Comparison of ENCODE assay signal across 25 cellular contexts in genomic region chr19:1461862-1462261, GRCh38.
"Had no signal": no experiment of that assay in that cellular context is flagged by ENCODE, and none has a peak within 500 bp of the region (broad histone marks: within the 10 kb centered on the region; RNA-seq: fewer than 3 reads in every experiment).

No MANE protein-coding gene starts in this region.

- ATAC-seq: left colon; left lung; naive thymus-derived CD4-positive, alpha-beta T cell; natural killer cell treated with Interleukin-12 subunit alpha and Interleukin-12 subunit beta and Interleukin-15 and Interleukin-18, amount 100 ng/mL, for 72 hours; right lobe of liver; stimulated activated memory B cell treated with anti-CD40 and anti-IgM and Interleukin-4, amounts not matched to agents 10 μg/mL and 1 μg/mL and 100 μg/mL, for 72 hours; stimulated activated naive CD8-positive, alpha-beta T cell treated with anti-CD3 and anti-CD28 coated beads, Interleukin-15, amount 100 ng/mL, for 72 hours had no signal

- H3K9me3 ChIP-seq: left lung, ovary, right atrium auricular region, right lobe of liver, tibial nerve, uterus had no signal

- H3K36me3 ChIP-seq: ovary, right atrium auricular region, right lobe of liver, uterus had no signal

- H3K27ac Mint-ChIP-seq: immature natural killer cell; mesothelial cell of epicardium; naive thymus-derived CD4-positive, alpha-beta T cell; natural killer cell treated with Interleukin-12 subunit alpha and Interleukin-12 subunit beta and Interleukin-15 and Interleukin-18, amount 100 ng/mL, for 72 hours; progenitor cell of endocrine pancreas; stimulated activated memory B cell treated with anti-CD40 and anti-IgM and Interleukin-4, amounts not matched to agents 10 μg/mL and 1 μg/mL and 100 μg/mL, for 72 hours; stimulated activated naive CD8-positive, alpha-beta T cell treated with anti-CD3 and anti-CD28 coated beads, Interleukin-15, amount 100 ng/mL, for 72 hours; type B pancreatic cell had no signal

- H3K9me3 Mint-ChIP-seq: mesothelial cell of epicardium; natural killer cell treated with Interleukin-12 subunit alpha and Interleukin-12 subunit beta and Interleukin-15 and Interleukin-18, amount 100 ng/mL, for 72 hours; stimulated activated memory B cell treated with anti-CD40 and anti-IgM and Interleukin-4, amounts not matched to agents 10 μg/mL and 1 μg/mL and 100 μg/mL, for 72 hours; stimulated activated naive CD8-positive, alpha-beta T cell treated with anti-CD3 and anti-CD28 coated beads, Interleukin-15, amount 100 ng/mL, for 72 hours; type B pancreatic cell had no signal

- H3K4me3 ChIP-seq: left lung, lung, ovary, right atrium auricular region, right lobe of liver, smooth muscle cell, tibial nerve, uterus had no signal

- H3K36me3 Mint-ChIP-seq: immature natural killer cell; mesothelial cell of epicardium; natural killer cell treated with Interleukin-12 subunit alpha and Interleukin-12 subunit beta and Interleukin-15 and Interleukin-18, amount 100 ng/mL, for 72 hours; type B pancreatic cell had no signal

- DNase-seq: hypothalamus; immature natural killer cell; kidney; mesendoderm; naive thymus-derived CD4-positive, alpha-beta T cell; ovary; stimulated activated CD4-positive, alpha-beta T cell treated with anti-CD3 and anti-CD28 coated beads, Interleukin-1b, Interleukin-23, amount 100 ng/mL, for 48 hours; stimulated activated CD4-positive, alpha-beta T cell treated with anti-CD3 and anti-CD28 coated beads, Interleukin-2, amount 100 ng/mL, for 48 hours; stimulated activated CD4-positive, alpha-beta T cell treated with anti-CD3 and anti-CD28 coated beads, Interleukin-4, amount 100 ng/mL, for 4 hours; stimulated activated CD8-positive, alpha-beta memory T cell treated with anti-CD3 and anti-CD28 coated beads, Interleukin-4, amount 100 ng/mL, for 48 hours; stimulated activated naive CD4-positive, alpha-beta T cell treated with Interleukin-2 at 50 U/mL for 16 hours; stimulated activated naive CD8-positive, alpha-beta T cell treated with anti-CD3 and anti-CD28 coated beads, Interleukin-15, amount 100 ng/mL, for 72 hours; uterus had no signal

- H3K4me3 Mint-ChIP-seq: immature natural killer cell; mesothelial cell of epicardium; naive thymus-derived CD4-positive, alpha-beta T cell; natural killer cell treated with Interleukin-12 subunit alpha and Interleukin-12 subunit beta and Interleukin-15 and Interleukin-18, amount 100 ng/mL, for 72 hours; stimulated activated memory B cell treated with anti-CD40 and anti-IgM and Interleukin-4, amounts not matched to agents 10 μg/mL and 1 μg/mL and 100 μg/mL, for 72 hours; stimulated activated naive CD8-positive, alpha-beta T cell treated with anti-CD3 and anti-CD28 coated beads, Interleukin-15, amount 100 ng/mL, for 72 hours; type B pancreatic cell had no signal

- H3K4me1 Mint-ChIP-seq: mesothelial cell of epicardium had no signal

- H3K27ac ChIP-seq: left lung, ovary, right atrium auricular region, right lobe of liver, tibial nerve, uterus had no signal
